1 cellular context compared by ENCODE assay signal in the genomic region with DNA sequence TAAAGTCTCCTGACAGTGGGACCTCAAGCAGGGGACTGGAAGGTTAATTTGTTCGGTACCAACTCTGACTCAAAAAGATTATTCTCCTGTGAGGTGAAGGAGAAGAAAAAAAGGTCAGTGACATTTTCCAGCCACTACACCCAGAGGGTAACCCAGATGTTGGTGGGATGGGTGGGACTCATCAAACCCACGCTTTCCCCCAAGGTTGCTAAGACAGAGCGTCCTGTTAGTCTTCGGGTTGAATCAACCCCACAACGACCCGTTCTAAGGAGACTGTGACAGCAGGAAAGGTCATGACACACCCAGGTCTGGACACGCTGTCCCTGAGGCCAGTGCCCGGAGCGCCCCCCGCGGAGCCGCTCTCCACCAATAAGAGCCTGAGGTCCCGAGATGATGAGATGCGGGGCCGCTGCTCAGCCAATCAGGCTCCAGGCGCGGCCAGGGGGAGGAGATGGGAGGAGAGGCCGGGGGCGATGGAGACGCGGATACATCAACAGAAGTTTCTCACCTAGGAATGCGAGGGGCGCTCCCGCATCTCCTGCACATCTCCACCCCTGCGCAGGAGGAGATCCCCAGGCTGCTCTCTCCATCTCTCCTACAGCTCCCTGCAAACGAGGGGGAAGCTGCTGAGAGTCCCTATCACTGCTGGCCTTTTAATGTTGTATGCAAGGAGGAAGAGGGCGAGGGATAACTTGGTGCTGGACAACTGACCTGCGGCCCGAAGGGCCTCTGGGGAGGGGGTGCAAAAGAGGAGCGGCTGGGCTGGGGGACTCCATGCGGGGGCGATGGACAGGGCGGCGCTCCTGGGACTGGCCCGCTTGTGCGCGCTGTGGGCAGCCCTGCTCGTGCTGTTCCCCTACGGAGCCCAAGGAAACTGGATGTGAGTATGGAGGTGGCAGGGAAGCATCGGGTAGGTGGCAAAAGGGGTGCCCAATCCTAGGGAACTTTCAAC.
TF ChIP-seq lines count a peak whose summit lies in the region.

A gene with protein sequence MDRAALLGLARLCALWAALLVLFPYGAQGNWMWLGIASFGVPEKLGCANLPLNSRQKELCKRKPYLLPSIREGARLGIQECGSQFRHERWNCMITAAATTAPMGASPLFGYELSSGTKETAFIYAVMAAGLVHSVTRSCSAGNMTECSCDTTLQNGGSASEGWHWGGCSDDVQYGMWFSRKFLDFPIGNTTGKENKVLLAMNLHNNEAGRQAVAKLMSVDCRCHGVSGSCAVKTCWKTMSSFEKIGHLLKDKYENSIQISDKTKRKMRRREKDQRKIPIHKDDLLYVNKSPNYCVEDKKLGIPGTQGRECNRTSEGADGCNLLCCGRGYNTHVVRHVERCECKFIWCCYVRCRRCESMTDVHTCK (plus strand): TSS at position 493 of the 952 bp plus-strand sequence. CDS start 293 bp downstream, at position 786.

TF ChIP-seq in GM12878, 131 proteins besides CTCF, POLR2A, EP300 and RAD21 (continued from another document):
- TF ChIP-seq, protein P1, sequence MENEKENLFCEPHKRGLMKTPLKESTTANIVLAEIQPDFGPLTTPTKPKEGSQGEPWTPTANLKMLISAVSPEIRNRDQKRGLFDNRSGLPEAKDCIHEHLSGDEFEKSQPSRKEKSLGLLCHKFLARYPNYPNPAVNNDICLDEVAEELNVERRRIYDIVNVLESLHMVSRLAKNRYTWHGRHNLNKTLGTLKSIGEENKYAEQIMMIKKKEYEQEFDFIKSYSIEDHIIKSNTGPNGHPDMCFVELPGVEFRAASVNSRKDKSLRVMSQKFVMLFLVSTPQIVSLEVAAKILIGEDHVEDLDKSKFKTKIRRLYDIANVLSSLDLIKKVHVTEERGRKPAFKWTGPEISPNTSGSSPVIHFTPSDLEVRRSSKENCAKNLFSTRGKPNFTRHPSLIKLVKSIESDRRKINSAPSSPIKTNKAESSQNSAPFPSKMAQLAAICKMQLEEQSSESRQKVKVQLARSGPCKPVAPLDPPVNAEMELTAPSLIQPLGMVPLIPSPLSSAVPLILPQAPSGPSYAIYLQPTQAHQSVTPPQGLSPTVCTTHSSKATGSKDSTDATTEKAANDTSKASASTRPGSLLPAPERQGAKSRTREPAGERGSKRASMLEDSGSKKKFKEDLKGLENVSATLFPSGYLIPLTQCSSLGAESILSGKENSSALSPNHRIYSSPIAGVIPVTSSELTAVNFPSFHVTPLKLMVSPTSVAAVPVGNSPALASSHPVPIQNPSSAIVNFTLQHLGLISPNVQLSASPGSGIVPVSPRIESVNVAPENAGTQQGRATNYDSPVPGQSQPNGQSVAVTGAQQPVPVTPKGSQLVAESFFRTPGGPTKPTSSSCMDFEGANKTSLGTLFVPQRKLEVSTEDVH (IDR thresholded peaks at IDR 0.05; ENCODE audit: low read depth, partially characterized antibody) = no peak
- no peak for TF ChIP-seq SIN3A (IDR thresholded peaks at IDR 0.05; ENCODE audit: low read depth, low read length)
- TF ChIP-seq, protein P2, sequence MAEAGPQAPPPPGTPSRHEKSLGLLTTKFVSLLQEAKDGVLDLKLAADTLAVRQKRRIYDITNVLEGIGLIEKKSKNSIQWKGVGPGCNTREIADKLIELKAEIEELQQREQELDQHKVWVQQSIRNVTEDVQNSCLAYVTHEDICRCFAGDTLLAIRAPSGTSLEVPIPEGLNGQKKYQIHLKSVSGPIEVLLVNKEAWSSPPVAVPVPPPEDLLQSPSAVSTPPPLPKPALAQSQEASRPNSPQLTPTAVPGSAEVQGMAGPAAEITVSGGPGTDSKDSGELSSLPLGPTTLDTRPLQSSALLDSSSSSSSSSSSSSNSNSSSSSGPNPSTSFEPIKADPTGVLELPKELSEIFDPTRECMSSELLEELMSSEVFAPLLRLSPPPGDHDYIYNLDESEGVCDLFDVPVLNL (IDR thresholded peaks at IDR 0.05; ENCODE audit: low read depth, low read length) = no peak
- TF ChIP-seq BCL11A (IDR thresholded peaks at IDR 0.05; ENCODE audit: low read depth, low read length) = no peak
